ENCODE assay signal across 8 cellular contexts in genomic region chr5:134543820-134544692, GRCh38. TPM values are rescaled to one million over a fixed set of nuclear protein-coding genes. Genes with fewer than 3 reads are reported as not detected.
DNase-seq lines count a peak whose midpoint lies in the region; ATAC-seq and TF ChIP-seq lines count a peak whose summit lies in the region.

No MANE protein-coding gene starts in this region.

- peak; percentile 47 for ATAC-seq in GM19452 (IDR thresholded peaks at IDR 0.05; ENCODE audit: unreplicated experiment)
- peak; percentile 30 for ATAC-seq in HG03469 (IDR thresholded peaks at IDR 0.05; ENCODE audit: unreplicated experiment)

- CTCF ChIA-PET in GM10248 (lab: Yijun Ruan, JAX), result interaction anchor here (0.8 to 14.6 kb wide), 8 partner anchors 10 to 504 kb away, joined by 3 to 143 read pairs (median 6); partner anchors contain the start of genes CDKN2AIPNL and JADE2

- H3K27me3 ChIP-seq in breast epithelium, result no peaks in the 10 kb centered on the region
- no peaks in the 10 kb centered on the region for H3K27me3 ChIP-seq in thyroid gland

- intact Hi-C loops in breast epithelium (cut with DNase I; ENCODE audit: low total_unique reads) (no loop called here), thyroid gland (cut with DNase I) (no loop called here)

- H3K9me3 ChIP-seq in breast epithelium (no peaks in the 10 kb centered on the region), thyroid gland (no peaks in the 10 kb centered on the region)

- WGBS in thyroid gland, 2 donors, result 72 to 83% methylated on average over 10 to 11 of the region's 11 CpGs

- H3K27ac ChIP-seq in breast epithelium, result peak overlapping the region; percentile 31 to 56
- H3K27ac ChIP-seq in thyroid gland, result peak overlapping the region in 2 of 3 donors; percentile 27 to 60

- peaks cover 0 to 4% of the 10 kb centered on the region in 2 donors for H3K4me1 ChIP-seq in breast epithelium
- peaks cover 14 to 39% of the 10 kb centered on the region in 2 donors for H3K4me1 ChIP-seq in thyroid gland

- H3K36me3 ChIP-seq in breast epithelium, result peaks cover 9% of the 10 kb centered on the region
- H3K36me3 ChIP-seq in thyroid gland, result peaks cover 29 to 35% of the 10 kb centered on the region in 2 donors

- no peak for TF ChIP-seq CTCF in GM10248 (IDR thresholded peaks at IDR 0.05; ENCODE audit: control extremely low read depth, extremely low read depth, low read depth, missing control alignments)
- no peak for TF ChIP-seq CTCF in breast epithelium (IDR thresholded peaks at IDR 0.05)
- TF ChIP-seq CTCF in thyroid gland (IDR thresholded peaks at IDR 0.05), result no peak

- POLR2A ChIA-PET in GM10248 (lab: Yijun Ruan, JAX), result interaction anchor here (0.8 to 1.1 kb wide), 2 partner anchors 10 to 11 kb away, joined by 3 to 4 read pairs; no protein-coding TSS in a partner anchor

- TF ChIP-seq POLR2A in breast epithelium (IDR thresholded peaks at IDR 0.05) (no peak), thyroid gland (IDR thresholded peaks at IDR 0.05) (no peak)

- H3K4me3 ChIP-seq in breast epithelium (no peak overlapping the region), thyroid gland (replicated peaks in 1 of 3) (no peak overlapping the region)

- DNase-seq in GM10248 (ENCODE audit: extremely low spot score) (peak; percentile 83), breast epithelium (ENCODE audit: low spot score in 2 of 2) (no peak), thyroid gland (no peak), kidney glomerular epithelial cell (lab: John Stamatoyannopoulos, UW) (no peak), NCI-H226 (no peak), COLO668 (lab: John Stamatoyannopoulos, UW; ENCODE audit: unreplicated experiment) (no peak)

RNA-seq across cellular contexts. Expression of gene JADE2, which starts 18.6 kb away (rescaled TPM):
- total RNA-seq in breast epithelium (10 to 100 TPM; 39.0 to 66.0 (median 61.4) TPM), thyroid gland (100 to 1,000 TPM in 1 of 4 donors, 10 to 100 TPM in 3; 51.7 to 116 (median 76.6) TPM)
